In genomic region chr2:222120933-222121332, GRCh38 we compare ENCODE assay signal across 5 cellular contexts.
"Had no signal": no experiment of that assay in that cellular context is flagged by ENCODE, and none has a peak within 500 bp of the region (broad histone marks: within the 10 kb centered on the region; RNA-seq: fewer than 3 reads in every experiment).

No MANE protein-coding gene starts in this region.

- H3K27ac ChIP-seq: HL-60 had no signal

- H3K4me3 ChIP-seq: K562 had no signal

- DNase-seq: IMR-90, KBM-7, KG1 had no signal
